1 cellular context compared by ENCODE assay signal in the genomic region with DNA sequence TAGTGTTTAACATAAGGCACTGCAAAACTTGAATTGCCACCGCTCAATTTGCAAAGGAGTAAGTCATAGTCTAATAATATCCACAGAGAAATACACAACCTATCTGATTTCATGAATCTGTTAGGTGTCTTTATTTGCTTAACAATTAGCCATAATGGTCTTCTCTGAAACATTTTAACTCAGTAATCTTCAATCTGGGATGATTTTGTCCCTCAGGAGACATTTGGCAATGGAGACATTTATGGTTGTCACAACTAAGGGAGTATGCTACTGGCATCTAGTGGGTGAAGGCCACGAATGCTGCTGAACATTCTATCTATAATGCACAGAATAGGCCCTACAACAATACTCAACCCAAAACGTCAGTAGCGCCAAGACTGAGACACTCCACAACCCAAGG.
TF ChIP-seq lines count a peak whose summit lies in the region.

No MANE protein-coding gene starts in this region.

TF ChIP-seq in K562, 482 proteins besides CTCF, POLR2A, EP300 and RAD21:
- TF ChIP-seq ZNF511 (CRISPR knock-in tag; IDR thresholded peaks at IDR 0.05): no peak
- TF ChIP-seq ZKSCAN8 (CRISPR knock-in tag; IDR thresholded peaks at IDR 0.05): no peak
- no peak for TF ChIP-seq BCL6 (CRISPR knock-in tag; IDR thresholded peaks at IDR 0.05)
- TF ChIP-seq JUN (IDR thresholded peaks at IDR 0.05; ENCODE audit: borderline replicate concordance, low read depth, low read length): no peak
- no peak for TF ChIP-seq JUN (CRISPR knock-in tag; IDR thresholded peaks at IDR 0.05; ENCODE audit: borderline replicate concordance)
- TF ChIP-seq ZBTB17 (CRISPR knock-in tag; IDR thresholded peaks at IDR 0.05): no peak
- no peak for TF ChIP-seq SPI1 (IDR thresholded peaks at IDR 0.05; ENCODE audit: borderline replicate concordance, low read depth, low read length)
- TF ChIP-seq HNRNPK (IDR thresholded peaks at IDR 0.05; ENCODE audit: low read depth, low read length, poor library complexity, severe bottlenecking): no peak
- TF ChIP-seq MLLT1 (IDR thresholded peaks at IDR 0.05): no peak
- TF ChIP-seq ZNF354B (CRISPR knock-in tag; IDR thresholded peaks at IDR 0.05): no peak
- TF ChIP-seq, protein P1, sequence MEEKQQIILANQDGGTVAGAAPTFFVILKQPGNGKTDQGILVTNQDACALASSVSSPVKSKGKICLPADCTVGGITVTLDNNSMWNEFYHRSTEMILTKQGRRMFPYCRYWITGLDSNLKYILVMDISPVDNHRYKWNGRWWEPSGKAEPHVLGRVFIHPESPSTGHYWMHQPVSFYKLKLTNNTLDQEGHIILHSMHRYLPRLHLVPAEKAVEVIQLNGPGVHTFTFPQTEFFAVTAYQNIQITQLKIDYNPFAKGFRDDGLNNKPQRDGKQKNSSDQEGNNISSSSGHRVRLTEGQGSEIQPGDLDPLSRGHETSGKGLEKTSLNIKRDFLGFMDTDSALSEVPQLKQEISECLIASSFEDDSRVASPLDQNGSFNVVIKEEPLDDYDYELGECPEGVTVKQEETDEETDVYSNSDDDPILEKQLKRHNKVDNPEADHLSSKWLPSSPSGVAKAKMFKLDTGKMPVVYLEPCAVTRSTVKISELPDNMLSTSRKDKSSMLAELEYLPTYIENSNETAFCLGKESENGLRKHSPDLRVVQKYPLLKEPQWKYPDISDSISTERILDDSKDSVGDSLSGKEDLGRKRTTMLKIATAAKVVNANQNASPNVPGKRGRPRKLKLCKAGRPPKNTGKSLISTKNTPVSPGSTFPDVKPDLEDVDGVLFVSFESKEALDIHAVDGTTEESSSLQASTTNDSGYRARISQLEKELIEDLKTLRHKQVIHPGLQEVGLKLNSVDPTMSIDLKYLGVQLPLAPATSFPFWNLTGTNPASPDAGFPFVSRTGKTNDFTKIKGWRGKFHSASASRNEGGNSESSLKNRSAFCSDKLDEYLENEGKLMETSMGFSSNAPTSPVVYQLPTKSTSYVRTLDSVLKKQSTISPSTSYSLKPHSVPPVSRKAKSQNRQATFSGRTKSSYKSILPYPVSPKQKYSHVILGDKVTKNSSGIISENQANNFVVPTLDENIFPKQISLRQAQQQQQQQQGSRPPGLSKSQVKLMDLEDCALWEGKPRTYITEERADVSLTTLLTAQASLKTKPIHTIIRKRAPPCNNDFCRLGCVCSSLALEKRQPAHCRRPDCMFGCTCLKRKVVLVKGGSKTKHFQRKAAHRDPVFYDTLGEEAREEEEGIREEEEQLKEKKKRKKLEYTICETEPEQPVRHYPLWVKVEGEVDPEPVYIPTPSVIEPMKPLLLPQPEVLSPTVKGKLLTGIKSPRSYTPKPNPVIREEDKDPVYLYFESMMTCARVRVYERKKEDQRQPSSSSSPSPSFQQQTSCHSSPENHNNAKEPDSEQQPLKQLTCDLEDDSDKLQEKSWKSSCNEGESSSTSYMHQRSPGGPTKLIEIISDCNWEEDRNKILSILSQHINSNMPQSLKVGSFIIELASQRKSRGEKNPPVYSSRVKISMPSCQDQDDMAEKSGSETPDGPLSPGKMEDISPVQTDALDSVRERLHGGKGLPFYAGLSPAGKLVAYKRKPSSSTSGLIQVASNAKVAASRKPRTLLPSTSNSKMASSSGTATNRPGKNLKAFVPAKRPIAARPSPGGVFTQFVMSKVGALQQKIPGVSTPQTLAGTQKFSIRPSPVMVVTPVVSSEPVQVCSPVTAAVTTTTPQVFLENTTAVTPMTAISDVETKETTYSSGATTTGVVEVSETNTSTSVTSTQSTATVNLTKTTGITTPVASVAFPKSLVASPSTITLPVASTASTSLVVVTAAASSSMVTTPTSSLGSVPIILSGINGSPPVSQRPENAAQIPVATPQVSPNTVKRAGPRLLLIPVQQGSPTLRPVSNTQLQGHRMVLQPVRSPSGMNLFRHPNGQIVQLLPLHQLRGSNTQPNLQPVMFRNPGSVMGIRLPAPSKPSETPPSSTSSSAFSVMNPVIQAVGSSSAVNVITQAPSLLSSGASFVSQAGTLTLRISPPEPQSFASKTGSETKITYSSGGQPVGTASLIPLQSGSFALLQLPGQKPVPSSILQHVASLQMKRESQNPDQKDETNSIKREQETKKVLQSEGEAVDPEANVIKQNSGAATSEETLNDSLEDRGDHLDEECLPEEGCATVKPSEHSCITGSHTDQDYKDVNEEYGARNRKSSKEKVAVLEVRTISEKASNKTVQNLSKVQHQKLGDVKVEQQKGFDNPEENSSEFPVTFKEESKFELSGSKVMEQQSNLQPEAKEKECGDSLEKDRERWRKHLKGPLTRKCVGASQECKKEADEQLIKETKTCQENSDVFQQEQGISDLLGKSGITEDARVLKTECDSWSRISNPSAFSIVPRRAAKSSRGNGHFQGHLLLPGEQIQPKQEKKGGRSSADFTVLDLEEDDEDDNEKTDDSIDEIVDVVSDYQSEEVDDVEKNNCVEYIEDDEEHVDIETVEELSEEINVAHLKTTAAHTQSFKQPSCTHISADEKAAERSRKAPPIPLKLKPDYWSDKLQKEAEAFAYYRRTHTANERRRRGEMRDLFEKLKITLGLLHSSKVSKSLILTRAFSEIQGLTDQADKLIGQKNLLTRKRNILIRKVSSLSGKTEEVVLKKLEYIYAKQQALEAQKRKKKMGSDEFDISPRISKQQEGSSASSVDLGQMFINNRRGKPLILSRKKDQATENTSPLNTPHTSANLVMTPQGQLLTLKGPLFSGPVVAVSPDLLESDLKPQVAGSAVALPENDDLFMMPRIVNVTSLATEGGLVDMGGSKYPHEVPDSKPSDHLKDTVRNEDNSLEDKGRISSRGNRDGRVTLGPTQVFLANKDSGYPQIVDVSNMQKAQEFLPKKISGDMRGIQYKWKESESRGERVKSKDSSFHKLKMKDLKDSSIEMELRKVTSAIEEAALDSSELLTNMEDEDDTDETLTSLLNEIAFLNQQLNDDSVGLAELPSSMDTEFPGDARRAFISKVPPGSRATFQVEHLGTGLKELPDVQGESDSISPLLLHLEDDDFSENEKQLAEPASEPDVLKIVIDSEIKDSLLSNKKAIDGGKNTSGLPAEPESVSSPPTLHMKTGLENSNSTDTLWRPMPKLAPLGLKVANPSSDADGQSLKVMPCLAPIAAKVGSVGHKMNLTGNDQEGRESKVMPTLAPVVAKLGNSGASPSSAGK (IDR thresholded peaks at IDR 0.05): no peak
- TF ChIP-seq ZNF23 (CRISPR knock-in tag; IDR thresholded peaks at IDR 0.05): no peak
- no peak for TF ChIP-seq ESRRA (IDR thresholded peaks at IDR 0.05; ENCODE audit: borderline replicate concordance, low read depth)
- no peak for TF ChIP-seq SMAD4 (CRISPR knock-in tag; conservative IDR thresholded peaks at IDR 0.05)
- TF ChIP-seq, protein P2, sequence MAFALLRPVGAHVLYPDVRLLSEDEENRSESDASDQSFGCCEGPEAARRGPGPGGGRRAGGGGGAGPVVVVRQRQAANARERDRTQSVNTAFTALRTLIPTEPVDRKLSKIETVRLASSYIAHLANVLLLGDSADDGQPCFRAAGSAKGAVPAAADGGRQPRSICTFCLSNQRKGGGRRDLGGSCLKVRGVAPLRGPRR (CRISPR knock-in tag; IDR thresholded peaks at IDR 0.05): no peak
- no peak for TF ChIP-seq SIX5 (IDR thresholded peaks at IDR 0.05; ENCODE audit: borderline replicate concordance in 1 of 2, insufficient read depth in 1 of 2, low read depth in 1 of 2, low read length in 2 of 2)
